19 cellular contexts compared by ENCODE assay signal in the genomic region with DNA sequence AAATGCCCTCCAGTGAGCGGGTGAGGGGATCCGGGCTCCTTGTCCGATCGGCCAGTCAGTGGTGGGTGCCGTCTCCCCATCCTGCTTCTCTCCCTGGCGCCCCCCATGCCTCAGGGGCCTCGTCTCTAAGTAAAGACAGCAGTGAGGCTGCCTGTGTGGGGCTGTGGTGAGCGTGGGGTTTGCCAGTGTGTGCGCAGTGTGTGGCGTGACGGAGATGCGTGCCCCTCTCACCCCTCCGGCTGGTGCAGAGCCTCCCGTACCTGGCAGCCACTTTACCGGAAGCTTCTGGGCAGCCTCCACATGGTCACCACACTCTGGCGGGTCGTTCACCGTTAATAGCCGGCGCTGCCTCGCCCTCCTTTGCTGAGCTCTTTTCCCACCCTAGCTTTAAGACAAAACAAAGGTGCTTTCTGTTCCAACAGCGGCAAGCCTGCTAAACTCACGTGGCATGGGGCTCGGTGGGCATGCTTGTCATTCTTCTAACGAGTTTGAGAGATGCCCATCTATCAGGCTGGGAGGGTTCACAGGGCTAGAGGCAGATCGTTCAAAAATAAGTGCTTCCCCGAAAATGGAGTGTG. TPM values are rescaled to one million over a fixed set of nuclear protein-coding genes. Genes with fewer than 3 reads are reported as not detected.
DNase-seq lines count a peak whose midpoint lies in the region; ATAC-seq, FAIRE-seq and TF ChIP-seq lines count a peak whose summit lies in the region.
"Had no signal": no experiment of that assay in that cellular context is flagged by ENCODE, and none has a peak within 500 bp of the region (broad histone marks: within the 10 kb centered on the region; RNA-seq: fewer than 3 reads in every experiment).

No MANE protein-coding gene starts in this region.

- peaks cover 3% of the 10 kb centered on the region for H3K27me3 Mint-ChIP-seq in astrocyte (ENCODE audit: low read depth, unreplicated experiment)
- H3K27me3 Mint-ChIP-seq in neural progenitor cell (ENCODE audit: insufficient read depth, low read depth), result peaks cover 3% of the 10 kb centered on the region
- H3K27me3 Mint-ChIP-seq: CD8-positive, alpha-beta memory T cell had no signal

- peaks cover 19% of the 10 kb centered on the region for H3F3A ChIP-seq in neural progenitor cell (ENCODE audit: low read depth)
- H3F3A ChIP-seq in SK-N-SH (replicated peaks; ENCODE audit: insufficient read depth), result no peaks in the 10 kb centered on the region

- H3K4me3 Mint-ChIP-seq in astrocyte (ENCODE audit: unreplicated experiment) (peak overlapping the region; percentile 27), neural progenitor cell (no peak overlapping the region)
- H3K4me3 Mint-ChIP-seq: CD8-positive, alpha-beta memory T cell; GM23338 had no signal

- H3K4me1 ChIP-seq in HepG2 (ENCODE audit: insufficient read depth, low read length), result peaks cover 15% of the 10 kb centered on the region
- peaks cover 0 to 3% (median 0%) of the 10 kb centered on the region in 4 donors for H3K4me1 ChIP-seq in right lobe of liver
- H3K4me1 ChIP-seq in astrocyte (ENCODE audit: insufficient read depth, low read length), result no peaks in the 10 kb centered on the region
- peaks cover 29% of the 10 kb centered on the region for H3K4me1 ChIP-seq in neural progenitor cell
- no peaks in the 10 kb centered on the region for H3K4me1 ChIP-seq in sigmoid colon
- no peaks in the 10 kb centered on the region; a peak in 1 of 4 replicates for H3K4me1 ChIP-seq in SK-N-SH (ENCODE audit: control insufficient read depth in 1 of 2, insufficient read depth in 2 of 2, low read depth in 1 of 2, low read length in 1 of 2)
- H3K4me1 ChIP-seq: A549, Caco-2 had no signal

- no peak overlapping the region for H2AFZ ChIP-seq in HepG2 (ENCODE audit: low read length)
- H2AFZ ChIP-seq in astrocyte (ENCODE audit: low read depth, low read length), result no peak overlapping the region
- H2AFZ ChIP-seq in neural progenitor cell (replicated peaks), result no peak overlapping the region
- no peak overlapping the region for H2AFZ ChIP-seq in SK-N-SH (ENCODE audit: low read depth)
- H2AFZ ChIP-seq: GM23338 had no signal

- intact Hi-C loops in HepG2 (cut with micrococcal nuclease; ENCODE audit: unreplicated experiment) (no loop called here), right lobe of liver (cut with DNase I) (no loop called here), sigmoid colon (cut with DNase I) (no loop called here)

- ATAC-seq in HepG2 (no peak), right lobe of liver (no peak), HG03565 (IDR thresholded peaks at IDR 0.05; ENCODE audit: unreplicated experiment) (no peak)
- ATAC-seq: A549, GM23338, HCT116 had no signal

- H3K27ac Mint-ChIP-seq in astrocyte (ENCODE audit: unreplicated experiment), result no peak overlapping the region
- H3K27ac Mint-ChIP-seq in neural progenitor cell, result peak overlapping the region; percentile 21
- H3K27ac Mint-ChIP-seq: GM23338 had no signal

- H3K9ac ChIP-seq in HepG2 (ENCODE audit: insufficient read depth, low read depth, low read length) (no peak overlapping the region), astrocyte (ENCODE audit: low read length) (no peak overlapping the region), neural progenitor cell (no peak overlapping the region), SK-N-SH (no peak overlapping the region)

- BruUV-seq in HepG2 (replicated peaks; lab: Mats Ljungman, UMichigan), result no TSS peak

- H3K4me2 ChIP-seq in HepG2 (ENCODE audit: low read depth, low read length), result no peak overlapping the region
- H3K4me2 ChIP-seq in astrocyte (ENCODE audit: low read length), result no peak overlapping the region
- H3K4me2 ChIP-seq in neural progenitor cell, result no peak overlapping the region
- H3K4me2 ChIP-seq in SK-N-SH, result no peak overlapping the region
- H3K4me2 ChIP-seq: A549, GM23338 had no signal

- peaks cover 20% of the 10 kb centered on the region for H3K36me3 Mint-ChIP-seq in astrocyte (ENCODE audit: low read depth, unreplicated experiment)
- peaks cover 11% of the 10 kb centered on the region for H3K36me3 Mint-ChIP-seq in neural progenitor cell

- H3K27me3 ChIP-seq in HepG2 (ENCODE audit: control insufficient read depth in 1 of 2, insufficient read depth in 2 of 2, low read length in 2 of 2) (0 out of 5 replicates have a peak, but pooled peaks cover 0 to 6% of the 10 kb centered on the region in 2 experiments), right lobe of liver (no peaks in the 10 kb centered on the region), astrocyte (ENCODE audit: insufficient read depth, low read length) (no peaks in the 10 kb centered on the region), neural progenitor cell (no peaks in the 10 kb centered on the region), sigmoid colon (no peaks in the 10 kb centered on the region), SK-N-SH (ENCODE audit: insufficient read depth) (no peaks in the 10 kb centered on the region)

- DNase-seq in HepG2 (ENCODE audit: low spot score) (no peak), right lobe of liver (no peak), astrocyte (ENCODE audit: low read depth) (no peak), neural progenitor cell (ENCODE audit: low spot score) (no peak), urothelium cell line (ENCODE audit: low spot score) (no peak), sigmoid colon (no peak), SK-N-SH (no peak)
- DNase-seq: AML-193; Caco-2; CD8-positive, alpha-beta memory T cell had no signal

- CTCF ChIA-PET in HepG2 (lab: Yijun Ruan, JAX; ENCODE audit: low intra/inter-chr PET ratio, low total read pairs), result no interaction called here
- CTCF ChIA-PET in SK-N-SH (lab: Yijun Ruan, JAX), result interaction anchor here (1.1 to 2.8 kb wide), 5 partner anchors 10 to 152 kb away, joined by 3 to 16 read pairs (median 5); no protein-coding TSS in a partner anchor

- H3K27ac ChIP-seq in HepG2 (ENCODE audit: extremely low read length, insufficient read depth, low read length) (no peak overlapping the region), right lobe of liver (no peak overlapping the region), astrocyte (ENCODE audit: low read depth, low read length) (no peak overlapping the region), neural progenitor cell (no peak overlapping the region), sigmoid colon (no peak overlapping the region), SK-N-SH (ENCODE audit: low read depth in 2 of 2, low read length in 1 of 2) (no peak overlapping the region)
- H3K27ac ChIP-seq: 22Rv1, A549 had no signal

- H4K20me1 ChIP-seq in HepG2 (ENCODE audit: insufficient read depth, low read length), result no peaks in the 10 kb centered on the region
- no peaks in the 10 kb centered on the region for H4K20me1 ChIP-seq in astrocyte (ENCODE audit: insufficient read depth, low read length)
- H4K20me1 ChIP-seq in neural progenitor cell (ENCODE audit: low read depth), result no peaks in the 10 kb centered on the region
- no peaks in the 10 kb centered on the region for H4K20me1 ChIP-seq in SK-N-SH (ENCODE audit: insufficient read depth)

- H3K9me3 ChIP-seq in HepG2 (ENCODE audit: low read length), result no peaks in the 10 kb centered on the region
- H3K9me3 ChIP-seq in right lobe of liver, result no peaks in the 10 kb centered on the region
- no peaks in the 10 kb centered on the region for H3K9me3 ChIP-seq in astrocyte (ENCODE audit: insufficient read depth, low read depth, low read length)
- H3K9me3 ChIP-seq in neural progenitor cell (ENCODE audit: low read depth), result no peaks in the 10 kb centered on the region
- no peaks in the 10 kb centered on the region for H3K9me3 ChIP-seq in sigmoid colon
- H3K9me3 ChIP-seq in SK-N-SH, result no peaks in the 10 kb centered on the region
- H3K9me3 ChIP-seq: A549, Caco-2 had no signal

- POLR2A ChIA-PET in HepG2 (lab: Yijun Ruan, JAX), result no interaction called here
- POLR2A ChIA-PET in SK-N-SH (lab: Yijun Ruan, JAX), result no interaction called here

- in situ Hi-C loops in HepG2 (cut with HindIII; ENCODE audit: extremely low pct_ligation_motif_present, low pct_unique_long_range_greater_than_20kb), result no loop called here

- H3K79me2 ChIP-seq in HepG2 (ENCODE audit: insufficient read depth, low read length), result no peaks in the 10 kb centered on the region
- no peaks in the 10 kb centered on the region for H3K79me2 ChIP-seq in astrocyte (ENCODE audit: insufficient read depth, low read length)
- no peaks in the 10 kb centered on the region for H3K79me2 ChIP-seq in neural progenitor cell (ENCODE audit: low read depth)
- H3K79me2 ChIP-seq in SK-N-SH (ENCODE audit: insufficient read depth), result no peaks in the 10 kb centered on the region

- TF ChIP-seq RAD21 in HepG2 (CRISPR knock-in tag; IDR thresholded peaks at IDR 0.05), result no peak
- no peak for TF ChIP-seq RAD21 in SK-N-SH (IDR thresholded peaks at IDR 0.05; ENCODE audit: low read length)

- WGBS in HepG2 (ENCODE audit: low lambda C conversion rate), result 84% methylated on average over 21 of the region's 27 CpGs
- WGBS in right lobe of liver (ENCODE audit: insufficient coverage, low coverage, low lambda C conversion rate, missing lambda C conversion rate), result 87% methylated on average over 3 of the region's 27 CpGs
- WGBS in sigmoid colon, 2 donors, result 91 to 96% methylated on average over 27 of the region's 27 CpGs
- WGBS in SK-N-SH (ENCODE audit: low lambda C conversion rate), result 93% methylated on average over 24 of the region's 27 CpGs

- H3K4me3 ChIP-seq in HepG2 (replicated peaks in 1 of 3; ENCODE audit: insufficient read depth in 1 of 3, low read depth in 2 of 3, low read length in 3 of 3) (no peak overlapping the region), right lobe of liver (no peak overlapping the region), astrocyte (ENCODE audit: insufficient read depth, low read depth, low read length) (no peak overlapping the region), neural progenitor cell (no peak overlapping the region), sigmoid colon (no peak overlapping the region), SK-N-SH (ENCODE audit: low read depth in 2 of 2, low read length in 1 of 2) (no peak overlapping the region)
- H3K4me3 ChIP-seq: A549, GM23338 had no signal

- no peaks in the 10 kb centered on the region for H3K9me2 ChIP-seq in SK-N-SH

- H3K36me3 ChIP-seq in HepG2 (replicated peaks in 1 of 2; ENCODE audit: control insufficient read depth in 1 of 2, insufficient read depth in 2 of 2, low read length in 2 of 2), result no peaks in the 10 kb centered on the region
- peaks cover 0 to 5% (median under 1%) of the 10 kb centered on the region in 4 donors for H3K36me3 ChIP-seq in right lobe of liver
- H3K36me3 ChIP-seq in astrocyte (ENCODE audit: insufficient read depth, low read length), result no peaks in the 10 kb centered on the region
- H3K36me3 ChIP-seq in neural progenitor cell, result no peaks in the 10 kb centered on the region
- H3K36me3 ChIP-seq in sigmoid colon, result peaks cover 0 to 44% (median 7%) of the 10 kb centered on the region in 4 donors
- H3K36me3 ChIP-seq in SK-N-SH (replicated peaks in 1 of 2; ENCODE audit: control insufficient read depth in 1 of 2, insufficient read depth in 2 of 2, low read length in 1 of 2), result peaks cover 17 to 25% of the 10 kb centered on the region in 2 experiments

- no peak for TF ChIP-seq POLR2A in HepG2 (IDR thresholded peaks at IDR 0.05; ENCODE audit: insufficient read depth in 1 of 2, low read depth in 2 of 2, low read length in 2 of 2)
- TF ChIP-seq POLR2A in right lobe of liver (IDR thresholded peaks at IDR 0.05), result no peak
- TF ChIP-seq POLR2A in sigmoid colon (IDR thresholded peaks at IDR 0.05), result no peak

- FAIRE-seq in HepG2 (lab: Jason Lieb, UNC), result no peak
- FAIRE-seq in astrocyte (lab: Jason Lieb, UNC), result no peak
- peak; percentile 97 for FAIRE-seq in urothelium cell line (lab: Jason Lieb, UNC)
- FAIRE-seq: A549, D721Med, G401.6, GM12891, GM19239 had no signal

- H3K9me3 Mint-ChIP-seq in astrocyte (ENCODE audit: unreplicated experiment) (no peaks in the 10 kb centered on the region), neural progenitor cell (no peaks in the 10 kb centered on the region)
- H3K9me3 Mint-ChIP-seq: CD8-positive, alpha-beta memory T cell; GM23338 had no signal

- H3K4me1 Mint-ChIP-seq in astrocyte (ENCODE audit: low read depth, unreplicated experiment) (peaks cover 4% of the 10 kb centered on the region), neural progenitor cell (peaks cover 13% of the 10 kb centered on the region)

- no peak for TF ChIP-seq EP300 in HepG2 (IDR thresholded peaks at IDR 0.05; ENCODE audit: low read depth in 2 of 2, low read length in 2 of 2)
- TF ChIP-seq EP300 in HepG2 (CRISPR knock-in tag; IDR thresholded peaks at IDR 0.05; ENCODE audit: borderline replicate concordance), result no peak
- TF ChIP-seq EP300 in sigmoid colon (IDR thresholded peaks at IDR 0.05), result no peak
- TF ChIP-seq EP300 in SK-N-SH (IDR thresholded peaks at IDR 0.05; ENCODE audit: borderline replicate concordance in 1 of 2, low read depth in 1 of 2, low read length in 1 of 2), result no peak

- TF ChIP-seq CTCF in HepG2 (CRISPR knock-in tag; IDR thresholded peaks at IDR 0.05), result no peak
- no peak for TF ChIP-seq CTCF in right lobe of liver (IDR thresholded peaks at IDR 0.05)
- TF ChIP-seq CTCF in astrocyte (IDR thresholded peaks at IDR 0.05; ENCODE audit: insufficient read depth, low read depth, low read length), result no peak
- no peak for TF ChIP-seq CTCF in neural progenitor cell (IDR thresholded peaks at IDR 0.05)
- TF ChIP-seq CTCF in sigmoid colon (IDR thresholded peaks at IDR 0.05), result no peak
- no peak for TF ChIP-seq CTCF in SK-N-SH (IDR thresholded peaks at IDR 0.05)

RNA-seq across cellular contexts. Expression of a gene that starts 28.3 kb away (rescaled TPM):
- total RNA-seq in HepG2 (2016; rRNA removed; fragmentation: Illumina TruSeq; extraction: Trizol) (21.5 and 26.3 TPM in 2 replicates), right lobe of liver (10 to 100 TPM; 10.3 to 59.3 (median 37.6) TPM), astrocyte (264 and 273 TPM in 2 replicates), neural progenitor cell (ENCODE audit: low replicate concordance) (13.2 and 60.0 TPM in 2 replicates), sigmoid colon (10 to 100 TPM; 10.2 to 19.4 (median 13.0) TPM)
- total RNA-seq in HepG2 (2016; cell fraction: cytosol; rRNA removed; fragmentation: Illumina TruSeq; extraction: Trizol; ENCODE audit: low read depth), result 11.5 and 11.7 TPM in 2 replicates
- 19.4 and 28.8 TPM in 2 replicates for total RNA-seq in HepG2 (2016; cell fraction: insoluble cytoplasmic fraction; rRNA removed; fragmentation: Illumina TruSeq; extraction: Trizol)
- 34.4 and 35.6 TPM in 2 replicates for total RNA-seq in HepG2 (2016; cell fraction: membrane; rRNA removed; fragmentation: Illumina TruSeq; extraction: Trizol)
- 37.1 and 45.0 TPM in 2 replicates for total RNA-seq in HepG2 (2016; cell fraction: nucleus; rRNA removed; fragmentation: Illumina TruSeq; extraction: Trizol)
- polyA plus RNA-seq in HepG2 (2011; rRNA removed) (50.0 and 80.3 TPM in 2 replicates), sigmoid colon (10 to 100 TPM in 2 of 3 donors, 1 to 10 TPM in 1; 5.4 to 41.7 (median 21.3) TPM), SK-N-SH (2012; rRNA removed) (65.3 and 105 TPM in 2 replicates)
- 48.3 and 72.3 TPM in 2 replicates for polyA plus RNA-seq in HepG2 (2011; cell fraction: cytosol; rRNA removed)
- polyA plus RNA-seq in HepG2 (2011; cell fraction: nucleus; rRNA removed), result 227 and 315 TPM in 2 replicates
- 90.1 and 104 TPM in 2 replicates for polyA plus RNA-seq in HepG2 (2012)
- polyA plus RNA-seq in HepG2 (2016; cell fraction: cytosol; fragmentation: Illumina TruSeq; extraction: Trizol; ENCODE audit: low read depth), result 11.1 and 11.5 TPM in 2 replicates
- 52.7 and 63.6 TPM in 2 replicates for polyA plus RNA-seq in HepG2 (2016; cell fraction: insoluble cytoplasmic fraction; fragmentation: Illumina TruSeq; extraction: Trizol; ENCODE audit: low read depth)
- polyA plus RNA-seq in HepG2 (2016; cell fraction: membrane; fragmentation: Illumina TruSeq; extraction: Trizol; ENCODE audit: low read depth), result 49.3 and 52.2 TPM in 2 replicates
- polyA plus RNA-seq in HepG2 (2016; cell fraction: nucleus; fragmentation: Illumina TruSeq; extraction: Trizol; ENCODE audit: insufficient read depth, low read depth), result 138 and 141 TPM in 2 replicates
- polyA minus RNA-seq in HepG2 (2011; rRNA and poly(A)+ RNA removed; ENCODE audit: low replicate concordance), result 4.5 and 192 TPM in 2 replicates
- polyA minus RNA-seq in HepG2 (2011; cell fraction: cytosol; rRNA and poly(A)+ RNA removed), result 91.4 and 94.8 TPM in 2 replicates
- 41.0 and 47.5 TPM in 2 replicates for polyA minus RNA-seq in HepG2 (2011; cell fraction: nucleus; rRNA and poly(A)+ RNA removed)
- 44.6 and 83.8 TPM in 2 replicates for polyA plus RNA-seq in SK-N-SH (2012; cell fraction: cytosol; rRNA removed)
- polyA plus RNA-seq in SK-N-SH (2012; cell fraction: nucleus; rRNA removed), result 139 and 151 TPM in 2 replicates

RNA-seq across cellular contexts. Expression of a gene that starts 44.7 kb away (rescaled TPM):
- total RNA-seq in HepG2 (2016; rRNA removed; fragmentation: Illumina TruSeq; extraction: Trizol) (2.5 and 3.0 TPM in 2 replicates), right lobe of liver (1 to 10 TPM; 3.7 to 7.0 (median 4.0) TPM), astrocyte (13.1 and 13.8 TPM in 2 replicates), neural progenitor cell (ENCODE audit: low replicate concordance) (4.6 and 10.1 TPM in 2 replicates), sigmoid colon (10 to 100 TPM in 2 of 4 donors, 1 to 10 TPM in 2; 6.4 to 22.4 (median 11.8) TPM)
- total RNA-seq in HepG2 (2016; cell fraction: cytosol; rRNA removed; fragmentation: Illumina TruSeq; extraction: Trizol; ENCODE audit: low read depth), result 1.8 and 2.7 TPM in 2 replicates
- 1.6 and 2.7 TPM in 2 replicates for total RNA-seq in HepG2 (2016; cell fraction: insoluble cytoplasmic fraction; rRNA removed; fragmentation: Illumina TruSeq; extraction: Trizol)
- total RNA-seq in HepG2 (2016; cell fraction: membrane; rRNA removed; fragmentation: Illumina TruSeq; extraction: Trizol), result 3.0 and 4.1 TPM in 2 replicates
- total RNA-seq in HepG2 (2016; cell fraction: nucleus; rRNA removed; fragmentation: Illumina TruSeq; extraction: Trizol), result 2.9 and 4.3 TPM in 2 replicates
- polyA plus RNA-seq in HepG2 (2011; rRNA removed) (1.5 and 1.7 TPM in 2 replicates), sigmoid colon (10 to 100 TPM in 1 of 3 donors, 1 to 10 TPM in 2; 8.1 to 19.6 (median 9.6) TPM), SK-N-SH (2012; rRNA removed) (14.4 and 15.1 TPM in 2 replicates)
- polyA plus RNA-seq in HepG2 (2011; cell fraction: cytosol; rRNA removed), result 0.54 and 0.68 TPM in 2 replicates
- 4.0 and 6.8 TPM in 2 replicates for polyA plus RNA-seq in HepG2 (2011; cell fraction: nucleus; rRNA removed)
- polyA plus RNA-seq in HepG2 (2012), result 0.59 and 0.83 TPM in 2 replicates
- 2.5 and 2.6 TPM in 2 replicates for polyA plus RNA-seq in HepG2 (2016; cell fraction: cytosol; fragmentation: Illumina TruSeq; extraction: Trizol; ENCODE audit: low read depth)
- polyA plus RNA-seq in HepG2 (2016; cell fraction: insoluble cytoplasmic fraction; fragmentation: Illumina TruSeq; extraction: Trizol; ENCODE audit: low read depth), result 2.2 and 3.8 TPM in 2 replicates
- polyA plus RNA-seq in HepG2 (2016; cell fraction: membrane; fragmentation: Illumina TruSeq; extraction: Trizol; ENCODE audit: low read depth), result 3.3 and 3.7 TPM in 2 replicates
- polyA plus RNA-seq in HepG2 (2016; cell fraction: nucleus; fragmentation: Illumina TruSeq; extraction: Trizol; ENCODE audit: insufficient read depth, low read depth), result 6.7 and 9.8 TPM in 2 replicates
- 0.62 and 22.8 TPM in 2 replicates for polyA minus RNA-seq in HepG2 (2011; rRNA and poly(A)+ RNA removed; ENCODE audit: low replicate concordance)
- 0.62 and 1.5 TPM in 2 replicates for polyA minus RNA-seq in HepG2 (2011; cell fraction: cytosol; rRNA and poly(A)+ RNA removed)
- 1.5 and 2.2 TPM in 2 replicates for polyA minus RNA-seq in HepG2 (2011; cell fraction: nucleus; rRNA and poly(A)+ RNA removed)
- 11.2 and 12.8 TPM in 2 replicates for polyA plus RNA-seq in SK-N-SH (2012; cell fraction: cytosol; rRNA removed)
- 37.7 and 46.3 TPM in 2 replicates for polyA plus RNA-seq in SK-N-SH (2012; cell fraction: nucleus; rRNA removed)

RNA-seq across cellular contexts. Expression of a gene that starts 48.2 kb away (rescaled TPM):
- 16.7 and 20.3 TPM in 2 replicates for total RNA-seq in HepG2 (2016; rRNA removed; fragmentation: Illumina TruSeq; extraction: Trizol)
- 3.4 and 3.6 TPM in 2 replicates for total RNA-seq in HepG2 (2016; cell fraction: cytosol; rRNA removed; fragmentation: Illumina TruSeq; extraction: Trizol; ENCODE audit: low read depth)
- 13.2 and 21.6 TPM in 2 replicates for total RNA-seq in HepG2 (2016; cell fraction: insoluble cytoplasmic fraction; rRNA removed; fragmentation: Illumina TruSeq; extraction: Trizol)
- total RNA-seq in HepG2 (2016; cell fraction: membrane; rRNA removed; fragmentation: Illumina TruSeq; extraction: Trizol), result 6.7 and 7.9 TPM in 2 replicates
- total RNA-seq in HepG2 (2016; cell fraction: nucleus; rRNA removed; fragmentation: Illumina TruSeq; extraction: Trizol), result 18.7 and 21.1 TPM in 2 replicates
- polyA plus RNA-seq in HepG2 (2011; rRNA removed), result 10.2 and 14.6 TPM in 2 replicates
- polyA plus RNA-seq in HepG2 (2011; cell fraction: cytosol; rRNA removed), result 5.0 and 10.7 TPM in 2 replicates
- polyA plus RNA-seq in HepG2 (2011; cell fraction: nucleus; rRNA removed), result 126 and 171 TPM in 2 replicates
- polyA plus RNA-seq in HepG2 (2012), result 10.2 and 14.9 TPM in 2 replicates
- 1.2 and 1.3 TPM in 2 replicates for polyA plus RNA-seq in HepG2 (2016; cell fraction: cytosol; fragmentation: Illumina TruSeq; extraction: Trizol; ENCODE audit: low read depth)
- 10.1 and 12.8 TPM in 2 replicates for polyA plus RNA-seq in HepG2 (2016; cell fraction: insoluble cytoplasmic fraction; fragmentation: Illumina TruSeq; extraction: Trizol; ENCODE audit: low read depth)
- 3.8 and 4.4 TPM in 2 replicates for polyA plus RNA-seq in HepG2 (2016; cell fraction: membrane; fragmentation: Illumina TruSeq; extraction: Trizol; ENCODE audit: low read depth)
- polyA plus RNA-seq in HepG2 (2016; cell fraction: nucleus; fragmentation: Illumina TruSeq; extraction: Trizol; ENCODE audit: insufficient read depth, low read depth), result 43.7 and 48.3 TPM in 2 replicates
- polyA minus RNA-seq in HepG2 (2011; rRNA and poly(A)+ RNA removed; ENCODE audit: low replicate concordance), result 16.2 and 23.5 TPM in 2 replicates
- polyA minus RNA-seq in HepG2 (2011; cell fraction: cytosol; rRNA and poly(A)+ RNA removed), result 7.9 and 8.9 TPM in 2 replicates
- 10.3 and 10.4 TPM in 2 replicates for polyA minus RNA-seq in HepG2 (2011; cell fraction: nucleus; rRNA and poly(A)+ RNA removed)
- total RNA-seq in right lobe of liver, result 10 to 100 TPM; 11.1 to 25.9 (median 14.8) TPM
- 18.7 and 19.7 TPM in 2 replicates for total RNA-seq in astrocyte
- total RNA-seq in neural progenitor cell (ENCODE audit: low replicate concordance), result 9.3 and 52.2 TPM in 2 replicates
- total RNA-seq in sigmoid colon, result 10 to 100 TPM; 17.8 to 24.6 (median 22.1) TPM
- polyA plus RNA-seq in sigmoid colon, result 10 to 100 TPM in 2 of 3 donors, 1 to 10 TPM in 1; 9.6 to 25.9 (median 11.3) TPM
- 34.1 and 36.2 TPM in 2 replicates for polyA plus RNA-seq in SK-N-SH (2012; rRNA removed)
- 8.3 and 16.1 TPM in 2 replicates for polyA plus RNA-seq in SK-N-SH (2012; cell fraction: cytosol; rRNA removed)
- 154 and 256 TPM in 2 replicates for polyA plus RNA-seq in SK-N-SH (2012; cell fraction: nucleus; rRNA removed)
